In genomic region chr16:11915644-11916523, GRCh38 we compare ENCODE assay signal across 8 cellular contexts. TPM values are rescaled to one million over a fixed set of nuclear protein-coding genes. Genes with fewer than 3 reads are reported as not detected.
DNase-seq lines count a peak whose midpoint lies in the region; ATAC-seq lines count a peak whose summit lies in the region.

GSPT1 (minus strand) TSS chr16:11915956; CDS start chr16:11915720, 236 bp downstream.

- peak within 1 kb of the TSS; percentile 92 for H3K9ac ChIP-seq in GM23248

- CTCF ChIA-PET in naive thymus-derived CD4-positive, alpha-beta T cell (lab: Charles Lee) = interaction anchor here (0.6 to 1.2 kb wide), 2 partner anchors 27 to 152 kb away, joined by 3 to 5 read pairs; no protein-coding TSS in a partner anchor

- H3K27me3 Mint-ChIP-seq in naive thymus-derived CD4-positive, alpha-beta T cell = peaks cover 0 to 10% (median 0%) of the 10 kb centered on the region in 5 donors
- peaks cover 4 to 12% of the 10 kb centered on the region in 2 donors for H3K27me3 Mint-ChIP-seq in stimulated activated naive B cell treated with anti-CD40 and anti-IgM and Interleukin-4, amounts not matched to agents 10 μg/mL and 1 μg/mL and 100 μg/mL, for 72 hours

- no peaks in the 10 kb centered on the region for H3K9me3 ChIP-seq in GM23248 (ENCODE audit: low read depth)
- H3K9me3 ChIP-seq in naive thymus-derived CD4-positive, alpha-beta T cell (ENCODE audit: control insufficient read depth in 2 of 3, low read length in 3 of 3) = no peaks in the 10 kb centered on the region

- POLR2A ChIA-PET in naive thymus-derived CD4-positive, alpha-beta T cell (lab: Charles Lee) = interaction anchor here (0.7 to 3.4 kb wide), 13 partner anchors 61 to 561 kb away, joined by 3 to 10 read pairs (median 4); partner anchors contain the start of genes RSL1D1, SNX29, TXNDC11 and ZC3H7A

- WGBS in GM23248 (ENCODE audit: low coverage in 1 of 2, low lambda C conversion rate in 2 of 2, missing lambda C conversion rate in 2 of 2), 2 experiments = 2% methylated on average over 52 to 84 of the region's 84 CpGs

- H3K36me3 Mint-ChIP-seq in naive thymus-derived CD4-positive, alpha-beta T cell = peaks cover 0 to 9% (median 0%) of the 10 kb centered on the region in 5 donors
- H3K36me3 Mint-ChIP-seq in stimulated activated naive B cell treated with anti-CD40 and anti-IgM and Interleukin-4, amounts not matched to agents 10 μg/mL and 1 μg/mL and 100 μg/mL, for 72 hours = peaks cover 13 to 15% of the 10 kb centered on the region in 2 donors

- H3F3A ChIP-seq in GM23248 (ENCODE audit: insufficient read depth) = peaks cover 28% of the 10 kb centered on the region

- no peaks in the 10 kb centered on the region for H3K27me3 ChIP-seq in GM23248 (replicated peaks; ENCODE audit: insufficient read depth)
- H3K27me3 ChIP-seq in naive thymus-derived CD4-positive, alpha-beta T cell (ENCODE audit: control insufficient read depth in 2 of 2, insufficient read depth in 2 of 2, low read length in 2 of 2) = no peaks in the 10 kb centered on the region

- peak within 1 kb of the TSS; percentile 87 to 98 (median 95) for H3K27ac Mint-ChIP-seq in naive thymus-derived CD4-positive, alpha-beta T cell
- H3K27ac Mint-ChIP-seq in stimulated activated naive B cell treated with anti-CD40 and anti-IgM and Interleukin-4, amounts not matched to agents 10 μg/mL and 1 μg/mL and 100 μg/mL, for 72 hours = peak within 1 kb of the TSS; percentile 96

- in situ Hi-C loops in GM23248 (cut with MboI) = no loop called here

- peak within 1 kb of the TSS; percentile 98 for H3K4me2 ChIP-seq in GM23248 (ENCODE audit: unreplicated experiment)

- peaks cover 27% of the 10 kb centered on the region for H3K4me1 ChIP-seq in GM23248 (ENCODE audit: insufficient read depth)
- peaks cover 13 to 24% of the 10 kb centered on the region in 2 donors for H3K4me1 ChIP-seq in naive thymus-derived CD4-positive, alpha-beta T cell (ENCODE audit: control insufficient read depth in 2 of 2, insufficient read depth in 2 of 2, low read length in 2 of 2)

- H3K9me2 ChIP-seq in GM23248 (ENCODE audit: insufficient read depth) = no peaks in the 10 kb centered on the region

- H4K20me1 ChIP-seq in GM23248 (ENCODE audit: insufficient read depth) = peaks cover 18% of the 10 kb centered on the region; the same call in 1 of the 2 replicates

- H3K4me3 ChIP-seq in GM23248 = peak within 1 kb of the TSS; percentile 76
- peak within 1 kb of the TSS; percentile 74 for H3K4me3 ChIP-seq in naive thymus-derived CD4-positive, alpha-beta T cell (ENCODE audit: low read length)

- ATAC-seq in naive thymus-derived CD4-positive, alpha-beta T cell = peak; percentile 94
- ATAC-seq in stimulated activated naive B cell treated with anti-CD40 and anti-IgM and Interleukin-4, amounts not matched to agents 10 μg/mL and 1 μg/mL and 100 μg/mL, for 72 hours (replicated peaks) = peak; percentile 88 to 92

- peak; percentile 98 for DNase-seq in EH (ENCODE audit: low read depth)
- peak; percentile 99 for DNase-seq in GM23248
- peak; percentile 98 for DNase-seq in LHCN-M2 (ENCODE audit: low read depth)
- peak; percentile 100 for DNase-seq in RPMI8226
- DNase-seq in activated T-helper 1 cell treated with anti-CD3 and anti-CD28 coated beads, Interleukin-2, amount 50 U/mL, for 16 hours (ENCODE audit: low read depth in 1 of 2, low spot score in 1 of 2) = peak; percentile 99
- DNase-seq in fibroblast of gingiva (ENCODE audit: low read depth) = peak; percentile 98
- peak; percentile 96 to 100 (median 99) for DNase-seq in naive thymus-derived CD4-positive, alpha-beta T cell
- peak; percentile 99 for DNase-seq in stimulated activated naive B cell treated with anti-CD40 and anti-IgM and Interleukin-4, amounts not matched to agents 10 μg/mL and 1 μg/mL and 100 μg/mL, for 72 hours

- H3K4me3 Mint-ChIP-seq in naive thymus-derived CD4-positive, alpha-beta T cell = peak within 1 kb of the TSS; percentile 85 to 99 (median 96)
- H3K4me3 Mint-ChIP-seq in stimulated activated naive B cell treated with anti-CD40 and anti-IgM and Interleukin-4, amounts not matched to agents 10 μg/mL and 1 μg/mL and 100 μg/mL, for 72 hours = peak within 1 kb of the TSS; percentile 87 to 94

- H3K9me3 Mint-ChIP-seq in naive thymus-derived CD4-positive, alpha-beta T cell = peaks cover 0 to 8% (median 0%) of the 10 kb centered on the region in 11 donors
- no peaks in the 10 kb centered on the region for H3K9me3 Mint-ChIP-seq in stimulated activated naive B cell treated with anti-CD40 and anti-IgM and Interleukin-4, amounts not matched to agents 10 μg/mL and 1 μg/mL and 100 μg/mL, for 72 hours

- peak within 1 kb of the TSS; percentile 84 for H3K27ac ChIP-seq in GM23248
- peak within 1 kb of the TSS; percentile 87 for H3K27ac ChIP-seq in naive thymus-derived CD4-positive, alpha-beta T cell (ENCODE audit: low read depth, low read length)

- peaks cover 7% of the 10 kb centered on the region; the same call in 1 of the 2 replicates for H3K36me3 ChIP-seq in GM23248 (ENCODE audit: low read depth)
- peaks cover 0 to 3% (median 0%) of the 10 kb centered on the region in 3 experiments for H3K36me3 ChIP-seq in naive thymus-derived CD4-positive, alpha-beta T cell (ENCODE audit: control insufficient read depth in 2 of 3, insufficient read depth in 3 of 3, low read length in 3 of 3)

- peak within 1 kb of the TSS; percentile 99 for H2AFZ ChIP-seq in GM23248

- intact Hi-C loops in naive thymus-derived CD4-positive, alpha-beta T cell (cut with micrococcal nuclease) = loop anchor here (1.0 to 10.0 kb wide), 13 partner anchors 60 to 1174 kb away; partner anchors contain the start of genes CLEC16A (in 2 of the 2), NUBP1 (in 2 of the 2), RSL1D1 (in 2 of the 2) and SNX29 (in 2 of the 2)

- H3K4me1 Mint-ChIP-seq in naive thymus-derived CD4-positive, alpha-beta T cell = peaks cover 23 to 37% (median 34%) of the 10 kb centered on the region in 7 donors
- H3K4me1 Mint-ChIP-seq in stimulated activated naive B cell treated with anti-CD40 and anti-IgM and Interleukin-4, amounts not matched to agents 10 μg/mL and 1 μg/mL and 100 μg/mL, for 72 hours = peaks cover 19 to 34% of the 10 kb centered on the region in 2 donors

- H3K79me2 ChIP-seq in GM23248 (ENCODE audit: insufficient read depth) = peaks cover 41% of the 10 kb centered on the region

RNA-seq across cellular contexts. Expression of gene GSPT1, which starts in this region (rescaled TPM):
- 72.8 and 78.7 TPM in 2 replicates for total RNA-seq in GM23248 (2014; rRNA removed; shearing (Covaris generic))
- polyA plus RNA-seq in GM23248 (2016; fragmentation: Nextera tagmentation; extraction: Ambion mirVana) = 108 and 112 TPM in 2 replicates
- 98.0 and 101 TPM in 2 replicates for total RNA-seq in LHCN-M2 (2014; rRNA removed)
- 75.7 TPM for polyA plus RNA-seq in LHCN-M2 (2012)
- total RNA-seq in naive thymus-derived CD4-positive, alpha-beta T cell = 100 to 1,000 TPM in 3 of 5 experiments, 10 to 100 TPM in 2; 92.8 to 148 (median 101) TPM
- polyA plus RNA-seq in naive thymus-derived CD4-positive, alpha-beta T cell = 10 to 100 TPM; 71.0 to 92.7 TPM

Comparison
In these comparisons a context has a peak if more than half of its experiments do, and no peak if none do; other contexts are left out.
1. Peak in every context shown above with its lines: DNase-seq, ATAC-seq, H3K4me3 ChIP-seq and H3K27ac ChIP-seq.